In the genomic region with DNA sequence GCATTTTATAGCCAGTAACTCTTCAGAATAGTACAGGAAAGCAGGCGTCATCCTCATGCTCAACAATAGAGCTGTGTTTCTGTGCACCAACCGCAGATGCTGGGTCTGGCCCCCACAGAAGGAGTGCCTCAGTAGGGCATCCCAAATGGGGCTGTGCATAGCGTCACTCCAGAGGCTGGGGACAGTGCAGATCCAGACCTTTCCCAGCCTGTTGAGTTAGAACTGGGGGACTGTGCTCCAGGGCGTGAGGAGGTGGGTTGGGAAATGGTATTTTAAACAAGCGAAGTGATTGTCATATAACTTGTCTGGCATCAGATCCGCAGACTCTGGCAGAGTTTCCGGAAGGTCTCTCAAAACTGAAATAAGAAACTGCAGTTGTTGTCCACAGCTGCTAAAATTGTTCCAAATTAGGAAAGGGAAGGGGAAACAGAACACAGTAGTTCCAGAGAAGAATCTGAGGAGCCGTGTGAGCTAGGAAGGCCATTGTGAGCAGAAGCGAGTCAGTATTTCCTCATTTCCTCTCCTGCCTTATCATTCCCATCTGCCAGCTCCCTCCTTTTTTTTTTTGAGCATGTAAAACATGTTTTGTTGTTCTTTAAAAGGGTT, we compare ENCODE assay signal across 8 cellular contexts. TPM values are rescaled to one million over a fixed set of nuclear protein-coding genes. Genes with fewer than 3 reads are reported as not detected.
DNase-seq lines count a peak whose midpoint lies in the region; ATAC-seq and TF ChIP-seq lines count a peak whose summit lies in the region.

No MANE protein-coding gene starts in this region.

- ATAC-seq in RWPE2 (ENCODE audit: low read depth) (no peak), esophagus mucosa (peak; percentile 28), thoracic aorta (ENCODE audit: insufficient number of reproducible peaks, low FRiP score, low read depth) (no peak)

- H3K9ac ChIP-seq in mesendoderm (ENCODE audit: low read length): no peak overlapping the region

- H3K27me3 ChIP-seq in RWPE2 (ENCODE audit: insufficient read depth, poor library complexity, severe bottlenecking): peaks cover 8% of the 10 kb centered on the region
- H3K27me3 ChIP-seq in mesendoderm (ENCODE audit: insufficient read depth, low read length, poor library complexity): no peaks in the 10 kb centered on the region
- no peaks in the 10 kb centered on the region for H3K27me3 ChIP-seq in thoracic aorta (replicated peaks; ENCODE audit: insufficient read depth)

- no peak overlapping the region for H2BK5ac ChIP-seq in mesendoderm (ENCODE audit: low read length)

- H3K4me1 ChIP-seq in RWPE2 (ENCODE audit: insufficient read depth, poor library complexity, severe bottlenecking) (peaks cover 16% of the 10 kb centered on the region), mesendoderm (ENCODE audit: control insufficient read depth, low read depth, low read length) (no peaks in the 10 kb centered on the region), thoracic aorta (ENCODE audit: control insufficient read depth in 1 of 2, low read depth in 2 of 2) (peaks cover 27 to 83% of the 10 kb centered on the region in 2 donors)

- no peak overlapping the region for H3K18ac ChIP-seq in mesendoderm (ENCODE audit: low read length)

- H3K27ac ChIP-seq in RWPE2 (ENCODE audit: poor library complexity, severe bottlenecking) (peak overlapping the region; percentile 59), mesendoderm (ENCODE audit: low read depth, low read length) (no peak overlapping the region), thoracic aorta (peak overlapping the region; percentile 93 to 96)

- no peak overlapping the region for H2AK5ac ChIP-seq in mesendoderm (ENCODE audit: low read length)

- peaks cover 5% of the 10 kb centered on the region for H3K79me1 ChIP-seq in mesendoderm (ENCODE audit: low read length)

- no peak overlapping the region for H2BK15ac ChIP-seq in mesendoderm (replicated peaks; ENCODE audit: low read depth)

- no peaks in the 10 kb centered on the region for H3K79me2 ChIP-seq in mesendoderm (ENCODE audit: control insufficient read depth, insufficient read depth, low read length)

- H4K8ac ChIP-seq in mesendoderm (ENCODE audit: low read depth, low read length): no peak overlapping the region

- H3K4me3 ChIP-seq in RWPE2 (ENCODE audit: severe bottlenecking) (no peak overlapping the region), mesendoderm (ENCODE audit: low read length) (no peak overlapping the region), thoracic aorta (peak overlapping the region; percentile 69)

- H3K4me2 ChIP-seq in mesendoderm (ENCODE audit: low read length): no peak overlapping the region

- TF ChIP-seq CTCF in RWPE2 (IDR thresholded peaks at IDR 0.05; ENCODE audit: poor library complexity, severe bottlenecking) (no peak), thoracic aorta (IDR thresholded peaks at IDR 0.05) (no peak), GM13976 (IDR thresholded peaks at IDR 0.05; ENCODE audit: borderline replicate concordance, control extremely low read depth, extremely low read depth, insufficient read depth, missing control alignments) (no peak)

- no peak overlapping the region for H2BK120ac ChIP-seq in mesendoderm (ENCODE audit: low read depth, low read length)

- DNase-seq in RWPE2 (ENCODE audit: low spot score): no peak
- peak; percentile 46 for DNase-seq in mesendoderm
- DNase-seq in thoracic aorta (ENCODE audit: low spot score): no peak
- no peak for DNase-seq in GM13976 (ENCODE audit: low spot score)
- no peak for DNase-seq in 8988T
- DNase-seq in NCI-H1436 (lab: John Stamatoyannopoulos, UW): no peak
- DNase-seq in NCI-H510A treated with DMSO at 0.1 percent for 48 hours (lab: John Stamatoyannopoulos, UW): no peak

- H3K4ac ChIP-seq in mesendoderm (ENCODE audit: low read depth, low read length): no peak overlapping the region

- no peak overlapping the region for H3K23ac ChIP-seq in mesendoderm (ENCODE audit: low read length)

- WGBS in mesendoderm (ENCODE audit: extremely low coverage, insufficient coverage, low lambda C conversion rate): no CpG with 5 or more reads among the region's 9 CpGs

- H3K56ac ChIP-seq in mesendoderm (ENCODE audit: low read length): no peak overlapping the region

- H3K9me3 ChIP-seq in RWPE2 (ENCODE audit: severe bottlenecking) (no peaks in the 10 kb centered on the region), thoracic aorta (no peaks in the 10 kb centered on the region)

- H4K5ac ChIP-seq in mesendoderm (ENCODE audit: low read length): no peak overlapping the region

- in situ Hi-C loops in GM13976 (cut with MboI; ENCODE audit: low sequenced_read_pairs, unreplicated experiment): no loop called here

- no peaks in the 10 kb centered on the region for H3K36me3 ChIP-seq in RWPE2 (ENCODE audit: low read depth)
- H3K36me3 ChIP-seq in mesendoderm (ENCODE audit: control insufficient read depth, insufficient read depth, low read length): no peaks in the 10 kb centered on the region
- no peaks in the 10 kb centered on the region for H3K36me3 ChIP-seq in thoracic aorta

RNA-seq across cellular contexts. Expression of a gene that starts 52.2 kb away (rescaled TPM):
- total RNA-seq in esophagus mucosa (1.7 TPM), thoracic aorta (100 to 1,000 TPM in 1 of 2 donors, 10 to 100 TPM in 1; 83.7 to 110 TPM)
- 21.5 TPM for polyA plus RNA-seq in mesendoderm (2013, experiment 1 of 2)
- 21.3 TPM for polyA plus RNA-seq in mesendoderm (2013, experiment 2 of 2)

Comparison
In these comparisons a context has a peak if more than half of its experiments do, and no peak if none do; other contexts are left out.
1. RNA of a gene that starts 52.2 kb away (total RNA-seq): 83.7 to 110 TPM in thoracic aorta; 1.7 TPM in esophagus mucosa (single experiment); every median in the first group is over 10 times any median in the second.